In genomic region chr1:156456625-156457465, GRCh38 we compare ENCODE assay signal across 8 cellular contexts. TPM values are rescaled to one million over a fixed set of nuclear protein-coding genes. Genes with fewer than 3 reads are reported as not detected.
DNase-seq lines count a peak whose midpoint lies in the region; ATAC-seq and TF ChIP-seq lines count a peak whose summit lies in the region.

No MANE protein-coding gene starts in this region.

- H3K4me3 ChIP-seq in astrocyte of the cerebellum (ENCODE audit: low read depth, low read length) (peak overlapping the region; percentile 45), vagina (peak overlapping the region; percentile 51 to 77)

- no peaks in the 10 kb centered on the region for H3K36me3 ChIP-seq in vagina

- DNase-seq in NCI-H2029 (lab: John Stamatoyannopoulos, UW) (peak; percentile 99), T-helper 9 cell (peak; percentile 96), astrocyte of the cerebellum (ENCODE audit: low read depth) (peak; percentile 95), hepatic stellate cell (ENCODE audit: low spot score) (peak; percentile 99), putamen (ENCODE audit: low spot score) (peak; percentile 98), vagina (ENCODE audit: extremely low spot score in 2 of 2) (peak; percentile 99)

- ATAC-seq in GM18508 (IDR thresholded peaks at IDR 0.05; ENCODE audit: insufficient read depth, unreplicated experiment), result peak; percentile 34
- ATAC-seq in HG02981 (IDR thresholded peaks at IDR 0.05; ENCODE audit: unreplicated experiment), result peak; percentile 76

- intact Hi-C loops in vagina (cut with DNase I), result loop anchor here (2.0 to 5.0 kb wide), 2 partner anchors 44 to 150 kb away; partner anchors contain the start of gene MEF2D

- H3K9me3 ChIP-seq in vagina, result no peaks in the 10 kb centered on the region

- H3K27me3 ChIP-seq in vagina, result no peaks in the 10 kb centered on the region

- in situ Hi-C loops in astrocyte of the cerebellum (cut with HindIII; ENCODE audit: low sequenced_read_pairs), result no loop called here

- H3K27ac ChIP-seq in vagina, result peak overlapping the region; percentile 99

- TF ChIP-seq POLR2A in vagina (IDR thresholded peaks at IDR 0.05), result peak in 1 of 2 donors; percentile 91

- H3K4me1 ChIP-seq in vagina, result peaks cover 13% of the 10 kb centered on the region

- TF ChIP-seq CTCF in astrocyte of the cerebellum (IDR thresholded peaks at IDR 0.05; ENCODE audit: low read depth, low read length, missing control alignments) (no peak), vagina (IDR thresholded peaks at IDR 0.05) (no peak)

RNA-seq across cellular contexts. Expression of gene MEF2D, which starts 43.7 kb away (rescaled TPM):
- 33.9 TPM for total RNA-seq in vagina

Comparison
In these comparisons a context has a peak if more than half of its experiments do, and no peak if none do; other contexts are left out.
1. Peak in every context shown above with its lines: DNase-seq, ATAC-seq, H3K4me3 ChIP-seq and H3K27ac ChIP-seq.